Comparison of ENCODE assay signal across 16 cellular contexts in genomic region chr3:116150655-116151054, GRCh38.
"Had no signal": no experiment of that assay in that cellular context is flagged by ENCODE, and none has a peak within 500 bp of the region (broad histone marks: within the 10 kb centered on the region; RNA-seq: fewer than 3 reads in every experiment).

No MANE protein-coding gene starts in this region.

- H3K4me3 Mint-ChIP-seq: IgD-negative memory B cell had no signal

- DNase-seq: KBM-7, MV-4-11, NCI-H1048, NCI-H1105, NCI-H1417, NCI-H1436 treated with DMSO at 0.1 percent for 48 hours, NCI-H1694, NCI-H187 treated with DMSO at 0.1 percent for 48 hours, NCI-H2029 treated with DMSO at 0.1 percent for 48 hours, NCI-H2171 treated with DMSO at 0.1 percent for 48 hours, NCI-H345, NCI-H524 treated with DMSO at 0.1 percent for 48 hours, NCI-H774, SHP77 had no signal

- H3K36me3 Mint-ChIP-seq: IgD-negative memory B cell had no signal

- H3K27me3 Mint-ChIP-seq: IgD-negative memory B cell had no signal

- H3K27ac ChIP-seq: RWPE1 had no signal

- H3K4me1 Mint-ChIP-seq: IgD-negative memory B cell had no signal

- H3K27ac Mint-ChIP-seq: IgD-negative memory B cell had no signal
